ENCODE assay signal across 36 cellular contexts in genomic region chr1:248787430-248787829, GRCh38. TPM values are rescaled to one million over a fixed set of nuclear protein-coding genes. Genes with fewer than 3 reads are reported as not detected.
"Had no signal": no experiment of that assay in that cellular context is flagged by ENCODE, and none has a peak within 500 bp of the region (broad histone marks: within the 10 kb centered on the region; RNA-seq: fewer than 3 reads in every experiment).

No MANE protein-coding gene starts in this region.

- H3K9me3 ChIP-seq: SJSA1 had no signal

- H3K27me3 Mint-ChIP-seq: activated CD4-positive, alpha-beta T cell treated with anti-CD3 and anti-CD28 coated beads, Interleukin-2, amount 10 ng/mL, durations not matched to agents 24 days and 14 days; activated naive CD8-positive, alpha-beta T cell treated with anti-CD3 and anti-CD28 coated beads for 36 hours had no signal

- H3K4me1 Mint-ChIP-seq: activated CD4-positive, alpha-beta T cell treated with anti-CD3 and anti-CD28 coated beads, Interleukin-2, amount 10 ng/mL, durations not matched to agents 24 days and 14 days; activated naive CD8-positive, alpha-beta T cell treated with anti-CD3 and anti-CD28 coated beads for 36 hours; central memory CD8-positive, alpha-beta T cell had no signal

- DNase-seq: activated CD4-positive, alpha-beta T cell treated with anti-CD3 and anti-CD28 coated beads, Interleukin-2, amount 50 U/mL, for 4 hours; activated CD4-positive, CD25-positive, alpha-beta regulatory T cell; activated CD8-positive, alpha-beta memory T cell treated with anti-CD3 and anti-CD28 coated beads, Interleukin-2, amount 50 U/mL, for 48 hours; activated CD8-positive, alpha-beta T cell treated with anti-CD3 and anti-CD28 coated beads, Interleukin-2, amount 10 ng/mL, durations not matched to agents 7 days and 5 days; activated effector memory CD4-positive, alpha-beta T cell treated with Interleukin-2 at 50 U/mL for 16 hours; activated naive CD4-positive, alpha-beta T cell treated with anti-CD3 and anti-CD28 coated beads, Interleukin-2, amount 50 U/mL, for 16 hours; activated naive CD8-positive, alpha-beta T cell treated with anti-CD3 and anti-CD28 coated beads for 36 hours; activated T-cell treated with anti-CD3 and anti-CD28 coated beads, Interleukin-2, amount 50 U/mL, for 48 hours; amniotic stem cell; aorta; Karpas-422; NCI-H1048; NCI-H1105 treated with DMSO at 0.1 percent for 48 hours; NCI-H1436; NCI-H1694; NCI-H1930; NCI-H2081 treated with DMSO at 0.1 percent for 48 hours; NCI-H226; NCI-H446 treated with DMSO at 0.1 percent for 48 hours; NCI-H524; NCI-H69; NCI-H82; RPMI8226; SHP77 treated with DMSO at 0.1 percent for 48 hours; SW 1271; T-helper 1 cell; T-helper 2 cell; T-helper 9 cell had no signal

- H3K36me3 Mint-ChIP-seq: activated naive CD8-positive, alpha-beta T cell treated with anti-CD3 and anti-CD28 coated beads for 36 hours had no signal

- H3K4me1 ChIP-seq: SJSA1 had no signal

- H3K4me3 ChIP-seq: cardiac muscle cell, SJSA1 had no signal

- H3K4me3 Mint-ChIP-seq: activated CD4-positive, alpha-beta T cell treated with anti-CD3 and anti-CD28 coated beads, Interleukin-2, amount 10 ng/mL, durations not matched to agents 24 days and 14 days; activated CD8-positive, alpha-beta T cell treated with anti-CD3 and anti-CD28 coated beads, Interleukin-2, amount 10 ng/mL, durations not matched to agents 7 days and 5 days; activated naive CD8-positive, alpha-beta T cell treated with anti-CD3 and anti-CD28 coated beads for 36 hours; central memory CD8-positive, alpha-beta T cell had no signal

- H3K27me3 ChIP-seq: cardiac muscle cell, SJSA1 had no signal

- H3K36me3 ChIP-seq: cardiac muscle cell, SJSA1 had no signal

- ATAC-seq: activated CD8-positive, alpha-beta T cell treated with anti-CD3 and anti-CD28 coated beads, Interleukin-2, amount 10 ng/mL, durations not matched to agents 7 days and 5 days; Panc1 had no signal

- H3K9me3 Mint-ChIP-seq: activated CD4-positive, alpha-beta T cell treated with anti-CD3 and anti-CD28 coated beads, Interleukin-2, amount 10 ng/mL, durations not matched to agents 24 days and 14 days; activated naive CD8-positive, alpha-beta T cell treated with anti-CD3 and anti-CD28 coated beads for 36 hours; central memory CD8-positive, alpha-beta T cell had no signal

- H3K27ac Mint-ChIP-seq: activated CD4-positive, alpha-beta T cell treated with anti-CD3 and anti-CD28 coated beads, Interleukin-2, amount 10 ng/mL, durations not matched to agents 24 days and 14 days; activated CD8-positive, alpha-beta T cell treated with anti-CD3 and anti-CD28 coated beads, Interleukin-2, amount 10 ng/mL, durations not matched to agents 7 days and 5 days; activated naive CD8-positive, alpha-beta T cell treated with anti-CD3 and anti-CD28 coated beads for 36 hours had no signal

- H3K27ac ChIP-seq: cardiac muscle cell, SJSA1, VCaP had no signal

RNA-seq across cellular contexts. Expression of gene LYPD8, which starts 31.9 kb away (rescaled TPM):
- total RNA-seq: activated CD4-positive, alpha-beta T cell treated with anti-CD3 and anti-CD28 coated beads, Interleukin-2, amount 10 ng/mL, durations not matched to agents 24 days and 14 days; activated CD8-positive, alpha-beta T cell treated with anti-CD3 and anti-CD28 coated beads, Interleukin-2, amount 10 ng/mL, durations not matched to agents 7 days and 5 days; activated naive CD8-positive, alpha-beta T cell treated with anti-CD3 and anti-CD28 coated beads for 36 hours; aorta; cardiac muscle cell; chondrocyte; MCF 10A; SJSA1 had no signal
- polyA plus RNA-seq: cardiac muscle cell had no signal
